ENCODE assay signal across 8 cellular contexts in genomic region chr16:66604376-66605176, GRCh38. TPM values are rescaled to one million over a fixed set of nuclear protein-coding genes. Genes with fewer than 3 reads are reported as not detected.
DNase-seq lines count a peak whose midpoint lies in the region; ATAC-seq and TF ChIP-seq lines count a peak whose summit lies in the region.

CMTM3 (plus strand) TSS chr16:66604704; CDS start chr16:66604806, 102 bp downstream.

- peak within 1 kb of the TSS; percentile 96 for H3K4me3 Mint-ChIP-seq in chondrocyte (ENCODE audit: unreplicated experiment)

- peak within 1 kb of the TSS; percentile 70 for H3K9ac ChIP-seq in ES-I3 (ENCODE audit: low read depth, low read length)

- no peaks in the 10 kb centered on the region for H3K9me3 Mint-ChIP-seq in chondrocyte (ENCODE audit: low read depth)

- H3K4me1 Mint-ChIP-seq in chondrocyte (ENCODE audit: low read depth): peaks cover 37% of the 10 kb centered on the region

- peaks cover under 1% of the 10 kb centered on the region for H3K36me3 Mint-ChIP-seq in chondrocyte (ENCODE audit: low read depth)

- H3K36me3 ChIP-seq in ES-I3 (ENCODE audit: insufficient read depth, low read length): no peaks in the 10 kb centered on the region

- peak; percentile 35 for DNase-seq in H4 (ENCODE audit: low spot score)
- DNase-seq in NCI-H1048 (lab: John Stamatoyannopoulos, UW): peak; percentile 13
- DNase-seq in chondrocyte (ENCODE audit: low spot score): no peak
- peak; percentile 92 for DNase-seq in left kidney (ENCODE audit: low read depth, low spot score)
- DNase-seq in stimulated activated CD4-positive, alpha-beta T cell treated with anti-CD3 and anti-CD28 coated beads, Interleukin-4, amount 100 ng/mL, for 24 hours: peak; percentile 77

- H3K9me3 ChIP-seq in ES-I3 (ENCODE audit: control insufficient read depth, insufficient read depth, low read length): no peaks in the 10 kb centered on the region

- peak within 1 kb of the TSS; percentile 97 for H3K27ac Mint-ChIP-seq in chondrocyte (ENCODE audit: unreplicated experiment)

- peak; percentile 66 to 71 for ATAC-seq in activated CD4-positive, CD25-positive, alpha-beta regulatory T cell treated with anti-CD3 and anti-CD28 coated beads, Interleukin-2, amount 50 U/mL, for 24 hours
- ATAC-seq in GM18520 (IDR thresholded peaks at IDR 0.05; ENCODE audit: unreplicated experiment): no peak

- peak; percentile 95 for TF ChIP-seq CTCF in chondrocyte (IDR thresholded peaks at IDR 0.05)

- H3K27me3 Mint-ChIP-seq in chondrocyte (ENCODE audit: low read depth): no peaks in the 10 kb centered on the region

- H3K4me1 ChIP-seq in ES-I3 (ENCODE audit: insufficient read depth, low read length): peaks cover 19% of the 10 kb centered on the region

RNA-seq across cellular contexts. Expression of gene CMTM3, which starts in this region (rescaled TPM):
- 20.0 and 29.8 TPM in 2 replicates for total RNA-seq in H4 (2014; rRNA removed; shearing (Covaris generic))
- 76.5 to 77.8 TPM (median 77.6 TPM) in 3 replicates for total RNA-seq in chondrocyte
